8 cellular contexts compared by ENCODE assay signal in genomic region chr11:111429066-111429506, GRCh38. TPM values are rescaled to one million over a fixed set of nuclear protein-coding genes. Genes with fewer than 3 reads are reported as not detected.
DNase-seq lines count a peak whose midpoint lies in the region; ATAC-seq lines count a peak whose summit lies in the region.

No MANE protein-coding gene starts in this region.

- DNase-seq in NCI-H2196 (lab: John Stamatoyannopoulos, UW; ENCODE audit: unreplicated experiment) (peak; percentile 29), NCI-H2196 treated with DMSO at 0.1 percent for 48 hours (lab: John Stamatoyannopoulos, UW; ENCODE audit: unreplicated experiment) (no peak), NCI-H226 (peak; percentile 45), fibroblast of the conjunctiva (ENCODE audit: low read depth) (peak; percentile 53), sciatic nerve (ENCODE audit: low spot score) (peak; percentile 72), pons (ENCODE audit: low spot score) (no peak)
- peak; percentile 30 for DNase-seq in activated CD8-positive, alpha-beta memory T cell treated with anti-CD3 and anti-CD28 coated beads, Interleukin-2, amount 50 U/mL, for 24 hours (ENCODE audit: extremely low read depth)

- peak; percentile 74 for ATAC-seq in HG02642 (IDR thresholded peaks at IDR 0.05; ENCODE audit: poor library complexity, unreplicated experiment)
- peak; percentile 69 for ATAC-seq in sciatic nerve

- intact Hi-C loops in sciatic nerve (cut with DNase I), result loop anchor here (10.0 kb wide), 1 partner anchor 144 kb away; no protein-coding TSS in a partner anchor

RNA-seq across cellular contexts. Expression of gene POU2AF1, which starts 50.0 kb away (rescaled TPM):
- 1.2 TPM for total RNA-seq in sciatic nerve

Comparison
In these comparisons a context has a peak if more than half of its experiments do, and no peak if none do; other contexts are left out.
1. DNase-seq: peak in NCI-H2196 (single experiment), NCI-H226 (single experiment), activated CD8-positive, alpha-beta memory T cell treated with anti-CD3 and anti-CD28 coated beads, Interleukin-2, amount 50 U/mL, for 24 hours (single experiment), fibroblast of the conjunctiva (single experiment) and sciatic nerve (single experiment); none in NCI-H2196 treated with DMSO at 0.1 percent for 48 hours (single experiment) and pons (single experiment).